In genomic region chr12:6267007-6267721, GRCh38 we compare ENCODE assay signal across 9 cellular contexts. TPM values are rescaled to one million over a fixed set of nuclear protein-coding genes. Genes with fewer than 3 reads are reported as not detected.
DNase-seq lines count a peak whose midpoint lies in the region; ATAC-seq and TF ChIP-seq lines count a peak whose summit lies in the region.
"Had no signal": no experiment of that assay in that cellular context is flagged by ENCODE, and none has a peak within 500 bp of the region (broad histone marks: within the 10 kb centered on the region; RNA-seq: fewer than 3 reads in every experiment).

No MANE protein-coding gene starts in this region.

- H3K4me3 Mint-ChIP-seq in CD8-positive, alpha-beta T cell = no peak overlapping the region
- no peak overlapping the region for H3K4me3 Mint-ChIP-seq in MCF 10A (ENCODE audit: unreplicated experiment)

- POLR2A ChIA-PET in CD8-positive, alpha-beta T cell (lab: Charles Lee) = no interaction called here
- POLR2A ChIA-PET in MCF 10A (lab: Yijun Ruan, JAX) = interaction anchor here (0.6 to 1.7 kb wide), 9 partner anchors 11 to 72 kb away, joined by 3 to 5 read pairs (median 3); no protein-coding TSS in a partner anchor

- no peaks in the 10 kb centered on the region for H3K4me1 Mint-ChIP-seq in CD8-positive, alpha-beta T cell (ENCODE audit: low read depth)
- peaks cover 14% of the 10 kb centered on the region for H3K4me1 Mint-ChIP-seq in MCF 10A (ENCODE audit: insufficient read depth, unreplicated experiment)

- CTCF ChIA-PET in CD8-positive, alpha-beta T cell (lab: Charles Lee) = interaction anchor here (1.1 to 1.9 kb wide), 3 partner anchors 18 to 72 kb away, joined by 3 to 10 read pairs (median 4); no protein-coding TSS in a partner anchor
- CTCF ChIA-PET in MCF 10A (lab: Yijun Ruan, JAX) = interaction anchor here (0.6 to 1.0 kb wide), 4 partner anchors 15 to 207 kb away, joined by 3 to 4 read pairs (median 3); no protein-coding TSS in a partner anchor

- no peaks in the 10 kb centered on the region for H3K9me3 Mint-ChIP-seq in CD8-positive, alpha-beta T cell
- H3K9me3 Mint-ChIP-seq in MCF 10A (ENCODE audit: unreplicated experiment) = no peaks in the 10 kb centered on the region

- H3K27ac Mint-ChIP-seq in CD8-positive, alpha-beta T cell = no peak overlapping the region
- H3K27ac Mint-ChIP-seq in MCF 10A (ENCODE audit: low read depth, unreplicated experiment) = peak overlapping the region; percentile 35

- H3K9me3 ChIP-seq in CD8-positive, alpha-beta T cell (ENCODE audit: low read length) = no peaks in the 10 kb centered on the region
- H3K9me3 ChIP-seq in parathyroid adenoma (ENCODE audit: control insufficient read depth, low read length) = no peaks in the 10 kb centered on the region

- no peak overlapping the region for H3K27ac ChIP-seq in CD8-positive, alpha-beta T cell (ENCODE audit: low read depth, low read length)
- peak overlapping the region; percentile 93 for H3K27ac ChIP-seq in parathyroid adenoma

- peak overlapping the region; percentile 20 for H2AFZ ChIP-seq in parathyroid adenoma

- no peak overlapping the region for H3K4me3 ChIP-seq in CD8-positive, alpha-beta T cell (ENCODE audit: low read depth, low read length)
- no peak overlapping the region for H3K4me3 ChIP-seq in parathyroid adenoma (ENCODE audit: low read depth, low read length)

- H3K79me2 ChIP-seq in parathyroid adenoma = no peaks in the 10 kb centered on the region

- TF ChIP-seq CTCF in CD8-positive, alpha-beta T cell (IDR thresholded peaks at IDR 0.05) = no peak
- TF ChIP-seq CTCF in MCF 10A (IDR thresholded peaks at IDR 0.05; ENCODE audit: unreplicated experiment) (no peak), parathyroid adenoma (IDR thresholded peaks at IDR 0.05) (peak; percentile 12)

- no TSS peak for BruUV-seq in MCF 10A (replicated peaks; lab: Mats Ljungman, UMichigan)

- intact Hi-C loops in CD8-positive, alpha-beta T cell (cut with DNase I, micrococcal nuclease) = no loop called here
- intact Hi-C loops in MCF 10A (cut with micrococcal nuclease) = no loop called here

- H3K4me1 ChIP-seq in CD8-positive, alpha-beta T cell (ENCODE audit: insufficient read depth, low read length) = no peaks in the 10 kb centered on the region
- H3K4me1 ChIP-seq in parathyroid adenoma = peaks cover 67% of the 10 kb centered on the region

- no peak for DNase-seq in CD8-positive, alpha-beta T cell
- peak; percentile 30 for DNase-seq in M059J (ENCODE audit: low read depth)
- DNase-seq in MCF 10A (ENCODE audit: unreplicated experiment) = no peak
- no peak for DNase-seq in HuH-7.5 (ENCODE audit: low spot score)
- no peak for DNase-seq in anterior cingulate cortex (lab: John Stamatoyannopoulos, UW)
- DNase-seq: activated CD4-positive, CD25-positive, alpha-beta regulatory T cell had no signal

- peak; percentile 36 for ATAC-seq in CD8-positive, alpha-beta T cell
- ATAC-seq in esophagus mucosa (no peak), GM21619 (IDR thresholded peaks at IDR 0.05; ENCODE audit: unreplicated experiment) (no peak)

- H3K4me2 ChIP-seq in parathyroid adenoma (ENCODE audit: low read length) = peak overlapping the region; percentile 2

- H3K27me3 ChIP-seq in CD8-positive, alpha-beta T cell (ENCODE audit: insufficient read depth, low read length) = no peaks in the 10 kb centered on the region
- no peaks in the 10 kb centered on the region for H3K27me3 ChIP-seq in parathyroid adenoma (ENCODE audit: control insufficient read depth, insufficient read depth, low read length)

- no peaks in the 10 kb centered on the region for H3K36me3 Mint-ChIP-seq in CD8-positive, alpha-beta T cell
- no peaks in the 10 kb centered on the region for H3K36me3 Mint-ChIP-seq in MCF 10A (ENCODE audit: insufficient read depth, unreplicated experiment)

- H3K27me3 Mint-ChIP-seq in CD8-positive, alpha-beta T cell (ENCODE audit: low read depth) = peaks cover 2% of the 10 kb centered on the region
- H3K27me3 Mint-ChIP-seq in MCF 10A (ENCODE audit: insufficient read depth, unreplicated experiment) = no peaks in the 10 kb centered on the region

- H3K36me3 ChIP-seq in CD8-positive, alpha-beta T cell (ENCODE audit: insufficient read depth, low read length) = no peaks in the 10 kb centered on the region
- H3K36me3 ChIP-seq in parathyroid adenoma (ENCODE audit: control insufficient read depth, insufficient read depth, low read length) = no peaks in the 10 kb centered on the region

- H3K9ac ChIP-seq in parathyroid adenoma = no peak overlapping the region

RNA-seq across cellular contexts. Expression of gene PLEKHG6, which starts 43.3 kb away (rescaled TPM):
- not detected for total RNA-seq in CD8-positive, alpha-beta T cell
- 0.05 TPM in 1 of 2 replicates, not detected in the other for total RNA-seq in M059J (2014; rRNA removed; shearing (Covaris generic))
- total RNA-seq in MCF 10A (2022) (not detected in 2 replicates), esophagus mucosa (21.1 TPM)

Comparison
In these comparisons a context has a peak if more than half of its experiments do, and no peak if none do; other contexts are left out.
1. RNA of gene PLEKHG6, which starts 43.3 kb away (total RNA-seq): 21.1 TPM in esophagus mucosa (single experiment); 0.05 TPM in M059J, not detected in MCF 10A and not detected in CD8-positive, alpha-beta T cell; every median in the first group is over 10 times any median in the second.